ENCODE assay signal across 10 cellular contexts in genomic region chrX:150635952-150636351, GRCh38. TPM values are rescaled to one million over a fixed set of nuclear protein-coding genes. Genes with fewer than 3 reads are reported as not detected.
DNase-seq lines count a peak whose midpoint lies in the region; ATAC-seq and TF ChIP-seq lines count a peak whose summit lies in the region.
"Had no signal": no experiment of that assay in that cellular context is flagged by ENCODE, and none has a peak within 500 bp of the region (broad histone marks: within the 10 kb centered on the region; RNA-seq: fewer than 3 reads in every experiment).

No MANE protein-coding gene starts in this region.

- intact Hi-C loops in upper lobe of right lung (cut with DNase I) = no loop called here

- H3K4me3 Mint-ChIP-seq in CD4-positive, CD25-positive, alpha-beta regulatory T cell = no peak overlapping the region
- H3K4me3 Mint-ChIP-seq: brain had no signal

- peak overlapping the region; percentile 51 for H3K27ac ChIP-seq in CD4-positive, CD25-positive, alpha-beta regulatory T cell (ENCODE audit: insufficient read depth, low read length, poor library complexity, severe bottlenecking)
- H3K27ac ChIP-seq in fibroblast of lung (ENCODE audit: insufficient read depth, low read length) = peak overlapping the region; percentile 66
- H3K27ac ChIP-seq in upper lobe of right lung = no peak overlapping the region
- no peak overlapping the region for H3K27ac ChIP-seq in effector memory CD4-positive, alpha-beta T cell (ENCODE audit: insufficient read depth, low read length, poor library complexity, severe bottlenecking)

- ATAC-seq in CD4-positive, CD25-positive, alpha-beta regulatory T cell (ENCODE audit: low read depth in 2 of 2) = peak; percentile 64 to 68
- ATAC-seq in GM19463 (IDR thresholded peaks at IDR 0.05; ENCODE audit: unreplicated experiment) = peak; percentile 95
- ATAC-seq in upper lobe of right lung = no peak

- no peak overlapping the region for H2AFZ ChIP-seq in fibroblast of lung (ENCODE audit: low read length)

- peaks cover 0 to 7% (median 2%) of the 10 kb centered on the region in 4 donors for H3K4me1 Mint-ChIP-seq in CD4-positive, CD25-positive, alpha-beta regulatory T cell

- no peaks in the 10 kb centered on the region for H3K27me3 Mint-ChIP-seq in CD4-positive, CD25-positive, alpha-beta regulatory T cell
- H3K27me3 Mint-ChIP-seq: brain had no signal

- no peak overlapping the region for H3K27ac Mint-ChIP-seq in CD4-positive, CD25-positive, alpha-beta regulatory T cell

- peaks cover 0 to 3% (median 0%) of the 10 kb centered on the region in 7 donors for H3K9me3 Mint-ChIP-seq in CD4-positive, CD25-positive, alpha-beta regulatory T cell
- H3K9me3 Mint-ChIP-seq: brain had no signal

- H3K4me3 ChIP-seq in CD4-positive, CD25-positive, alpha-beta regulatory T cell (ENCODE audit: low read depth, low read length) = no peak overlapping the region
- H3K4me3 ChIP-seq in fibroblast of lung (replicated peaks in 1 of 4; ENCODE audit: control extremely low read depth in 1 of 4, insufficient read depth in 1 of 4, low read depth in 3 of 4, low read length in 4 of 4) (no peak overlapping the region), upper lobe of right lung (no peak overlapping the region)
- no peak overlapping the region for H3K4me3 ChIP-seq in effector memory CD4-positive, alpha-beta T cell (ENCODE audit: insufficient read depth, low read depth, low read length, poor library complexity, severe bottlenecking)

- H3K36me3 ChIP-seq in CD4-positive, CD25-positive, alpha-beta regulatory T cell (ENCODE audit: control insufficient read depth, insufficient read depth, low read length) = peaks cover 12% of the 10 kb centered on the region
- H3K36me3 ChIP-seq in fibroblast of lung (ENCODE audit: control insufficient read depth, insufficient read depth, low read length) (no peaks in the 10 kb centered on the region), upper lobe of right lung (peaks cover 1% of the 10 kb centered on the region)
- peaks cover 3% of the 10 kb centered on the region for H3K36me3 ChIP-seq in effector memory CD4-positive, alpha-beta T cell (ENCODE audit: control insufficient read depth, insufficient read depth, low read length)

- H3K9ac ChIP-seq in fibroblast of lung (ENCODE audit: insufficient read depth, low read length) = no peak overlapping the region

- no peak overlapping the region for H3K4me2 ChIP-seq in fibroblast of lung (ENCODE audit: extremely low read depth, insufficient read depth, low read length)

- TF ChIP-seq CTCF in fibroblast of lung (conservative IDR thresholded peaks at IDR 0.05 in 1 of 2, IDR thresholded peaks at IDR 0.05 in 1 of 2; ENCODE audit: low read depth in 1 of 2, low read length in 2 of 2) (no peak), upper lobe of right lung (IDR thresholded peaks at IDR 0.05) (no peak)

- H3K4me1 ChIP-seq in CD4-positive, CD25-positive, alpha-beta regulatory T cell (ENCODE audit: control insufficient read depth, insufficient read depth, low read length, poor library complexity, severe bottlenecking) = no peaks in the 10 kb centered on the region
- no peaks in the 10 kb centered on the region for H3K4me1 ChIP-seq in fibroblast of lung (ENCODE audit: control insufficient read depth, extremely low read depth, insufficient read depth, low read length)
- no peaks in the 10 kb centered on the region for H3K4me1 ChIP-seq in upper lobe of right lung
- no peaks in the 10 kb centered on the region for H3K4me1 ChIP-seq in effector memory CD4-positive, alpha-beta T cell (ENCODE audit: control insufficient read depth, insufficient read depth, low read length, poor library complexity, severe bottlenecking)

- peak in 2 of 3 donors; percentile 11 to 41 for DNase-seq in CD4-positive, CD25-positive, alpha-beta regulatory T cell
- peak; percentile 77 for DNase-seq in HT1080 (ENCODE audit: low read depth)
- peak; percentile 58 to 71 for DNase-seq in fibroblast of lung (ENCODE audit: low read depth in 2 of 2)
- no peak for DNase-seq in D341Med (ENCODE audit: low spot score)
- no peak for DNase-seq in SIG-M5 (lab: John Stamatoyannopoulos, UW)
- no peak for DNase-seq in upper lobe of right lung
- DNase-seq in effector memory CD4-positive, alpha-beta T cell = no peak
- DNase-seq: NCI-H774 had no signal

- H3K36me3 Mint-ChIP-seq in CD4-positive, CD25-positive, alpha-beta regulatory T cell = peaks cover 18% of the 10 kb centered on the region

- H3K79me2 ChIP-seq in fibroblast of lung (ENCODE audit: control insufficient read depth, insufficient read depth, low read length) = no peaks in the 10 kb centered on the region

- no peaks in the 10 kb centered on the region for H3K9me3 ChIP-seq in CD4-positive, CD25-positive, alpha-beta regulatory T cell (ENCODE audit: control insufficient read depth in 2 of 2, low read length in 2 of 2)
- H3K9me3 ChIP-seq in fibroblast of lung (ENCODE audit: control insufficient read depth, insufficient read depth, low read depth, low read length) (no peaks in the 10 kb centered on the region), upper lobe of right lung (no peaks in the 10 kb centered on the region)
- H3K9me3 ChIP-seq in effector memory CD4-positive, alpha-beta T cell (ENCODE audit: control insufficient read depth, low read length) = no peaks in the 10 kb centered on the region

- no peaks in the 10 kb centered on the region for H4K20me1 ChIP-seq in fibroblast of lung (ENCODE audit: control insufficient read depth, extremely low read depth, insufficient read depth, low read length)

- no peaks in the 10 kb centered on the region for H3K27me3 ChIP-seq in CD4-positive, CD25-positive, alpha-beta regulatory T cell (ENCODE audit: control insufficient read depth, insufficient read depth, low read length)
- H3K27me3 ChIP-seq in fibroblast of lung (ENCODE audit: control insufficient read depth, insufficient read depth, low read length) = no peaks in the 10 kb centered on the region
- no peaks in the 10 kb centered on the region for H3K27me3 ChIP-seq in upper lobe of right lung
- H3K27me3 ChIP-seq in effector memory CD4-positive, alpha-beta T cell (replicated peaks; ENCODE audit: control insufficient read depth, insufficient read depth, low read length, poor library complexity, severe bottlenecking) = no peaks in the 10 kb centered on the region

RNA-seq across cellular contexts. Expression of gene MTMR1, which starts 57.2 kb away (rescaled TPM):
- total RNA-seq in CD4-positive, CD25-positive, alpha-beta regulatory T cell = 61.1 TPM
- 10 to 100 TPM; 17.9 to 38.5 (median 26.2) TPM for polyA plus RNA-seq in CD4-positive, CD25-positive, alpha-beta regulatory T cell
- total RNA-seq in HT1080 (2014; rRNA removed; shearing (Covaris generic)) = 6.5 and 10.7 TPM in 2 replicates
- polyA plus RNA-seq in HT1080 (2015; cell fraction: cytosol; rRNA removed) = 5.4 and 6.0 TPM in 2 replicates
- polyA plus RNA-seq in HT1080 (2015; cell fraction: nucleus; rRNA removed) = 6.6 and 8.0 TPM in 2 replicates
- total RNA-seq in fibroblast of lung (19.0 and 22.3 TPM in 2 replicates), upper lobe of right lung (27.3 TPM)
- 28.1 and 32.1 TPM in 2 replicates for polyA plus RNA-seq in fibroblast of lung
- polyA plus RNA-seq in fibroblast of lung (2012) = 14.9 and 18.4 TPM in 2 replicates
- 10.6 and 18.5 TPM in 2 replicates for polyA minus RNA-seq in fibroblast of lung (ENCODE audit: low replicate concordance)

Comparison
In these comparisons a context has a peak if more than half of its experiments do, and no peak if none do; other contexts are left out.
1. DNase-seq: peak in CD4-positive, CD25-positive, alpha-beta regulatory T cell (2 of 3), HT1080 (single experiment) and fibroblast of lung (2 of 2); none in D341Med (single experiment), SIG-M5 (single experiment), upper lobe of right lung (single experiment) and effector memory CD4-positive, alpha-beta T cell (0 of 3).
2. H3K27ac ChIP-seq: peak in CD4-positive, CD25-positive, alpha-beta regulatory T cell (single experiment) and fibroblast of lung (single experiment); none in upper lobe of right lung (single experiment) and effector memory CD4-positive, alpha-beta T cell (single experiment).